Comparison of ENCODE assay signal across 23 cellular contexts in the genomic region with DNA sequence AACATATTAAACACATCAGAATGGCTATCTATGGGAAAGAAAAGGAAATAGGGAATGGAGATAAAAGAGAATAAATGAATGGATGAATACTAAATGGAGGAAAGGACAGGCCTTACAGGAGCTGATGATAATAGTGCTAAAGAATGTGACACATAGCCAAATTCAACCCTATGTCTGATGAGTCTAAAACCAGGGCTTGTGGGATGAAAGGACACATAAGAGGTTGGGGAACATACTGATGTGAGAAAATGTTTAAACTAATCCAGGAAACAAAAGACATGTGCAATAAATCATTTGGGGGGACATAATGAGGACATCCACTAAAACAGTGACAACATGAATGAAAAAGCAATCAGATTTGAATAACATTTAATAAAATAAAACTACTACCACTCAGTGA.
DNase-seq lines count a peak whose midpoint lies in the region; ATAC-seq and TF ChIP-seq lines count a peak whose summit lies in the region.
"Had no signal": no experiment of that assay in that cellular context is flagged by ENCODE, and none has a peak within 500 bp of the region (broad histone marks: within the 10 kb centered on the region; RNA-seq: fewer than 3 reads in every experiment).

No MANE protein-coding gene starts in this region.

- in situ Hi-C loops in GM23248 (cut with MboI), result no loop called here
- in situ Hi-C loops in astrocyte of the spinal cord (cut with HindIII; ENCODE audit: low sequenced_read_pairs), result no loop called here

- DNase-seq in A172 (ENCODE audit: low spot score), result peak; percentile 13
- peak; percentile 82 for DNase-seq in GM23248
- DNase-seq in astrocyte of the spinal cord (ENCODE audit: low read depth, low spot score), result peak; percentile 53
- peak; percentile 22 for DNase-seq in glomerular visceral epithelial cell (ENCODE audit: extremely low spot score)
- DNase-seq in NCI-H2029 (lab: John Stamatoyannopoulos, UW), result no peak
- DNase-seq in stimulated activated CD4-positive, alpha-beta T cell treated with anti-CD3 and anti-CD28 coated beads, Interleukin-12 subunit alpha, Interleukin-12 subunit beta, amount 100 ng/mL, for 4 hours, result no peak
- no peak for DNase-seq in effector CD4-positive, alpha-beta T cell
- DNase-seq: 8988T; activated CD4-positive, alpha-beta T cell treated with anti-CD3 and anti-CD28 coated beads for 48 hours; CD4-positive, CD25-positive, alpha-beta regulatory T cell; DMS53; heart right ventricle; MG63; naive thymus-derived CD8-positive, alpha-beta T cell; NCI-H1694; NCI-H446; spleen; SW 1271 had no signal

- H3K9ac ChIP-seq in GM23248, result no peak overlapping the region

- H3K4me1 ChIP-seq in GM23248 (ENCODE audit: insufficient read depth), result peaks cover 28% of the 10 kb centered on the region

- H3K27me3 ChIP-seq in GM23248 (replicated peaks; ENCODE audit: insufficient read depth), result no peaks in the 10 kb centered on the region
- H3K27me3 ChIP-seq: ascending aorta, heart right ventricle, MG63, spleen had no signal

- no peak for TF ChIP-seq CTCF in astrocyte of the spinal cord (IDR thresholded peaks at IDR 0.05; ENCODE audit: low read depth, low read length)

- ATAC-seq in SK-N-SH treated with all-trans-retinoic acid at 6 μM for 48 hours, result no peak
- ATAC-seq: heart right ventricle; HepG2; naive thymus-derived CD8-positive, alpha-beta T cell had no signal

- H3K27ac ChIP-seq in GM23248, result peak overlapping the region; percentile 43
- H3K27ac ChIP-seq: ascending aorta, heart right ventricle, spleen, thoracic aorta had no signal

- no peaks in the 10 kb centered on the region for H4K20me1 ChIP-seq in GM23248 (ENCODE audit: insufficient read depth)

- no peaks in the 10 kb centered on the region for H3K36me3 ChIP-seq in GM23248 (ENCODE audit: low read depth)
- H3K36me3 ChIP-seq: ascending aorta, heart right ventricle, MG63, thoracic aorta had no signal

- no peaks in the 10 kb centered on the region for H3K9me3 ChIP-seq in GM23248 (ENCODE audit: low read depth)
- H3K9me3 ChIP-seq: ascending aorta, heart right ventricle, MG63, spleen, thoracic aorta had no signal

- no peak overlapping the region for H2AFZ ChIP-seq in GM23248

- peak overlapping the region; percentile 7 for H3K4me2 ChIP-seq in GM23248 (ENCODE audit: unreplicated experiment)

- 0 out of 2 replicates have a peak, but pooled peaks cover 12% of the 10 kb centered on the region for H3K79me2 ChIP-seq in GM23248 (ENCODE audit: insufficient read depth)

- H3K4me3 ChIP-seq in GM23248 (no peak overlapping the region), astrocyte of the spinal cord (ENCODE audit: low read depth, low read length) (no peak overlapping the region)
- H3K4me3 ChIP-seq: ascending aorta, heart right ventricle, lung, MG63, spleen, thoracic aorta had no signal

- peaks cover 6% of the 10 kb centered on the region for H3F3A ChIP-seq in GM23248 (ENCODE audit: insufficient read depth)

- no peaks in the 10 kb centered on the region for H3K9me2 ChIP-seq in GM23248 (ENCODE audit: insufficient read depth)

TF ChIP-seq in SK-N-SH treated with all-trans-retinoic acid at 6 μM for 48 hours, 23 proteins besides CTCF, POLR2A, EP300 and RAD21:
- no peak for TF ChIP-seq GLIS3 (CRISPR knock-in tag; IDR thresholded peaks at IDR 0.05)
- TF ChIP-seq OSR1 (CRISPR knock-in tag; IDR thresholded peaks at IDR 0.05), result no peak
- no peak for TF ChIP-seq ZNF565 (CRISPR knock-in tag; conservative IDR thresholded peaks at IDR 0.05; ENCODE audit: low read depth)
- TF ChIP-seq ZNF70 (CRISPR knock-in tag; IDR thresholded peaks at IDR 0.05), result no peak
- TF ChIP-seq, protein P1, sequence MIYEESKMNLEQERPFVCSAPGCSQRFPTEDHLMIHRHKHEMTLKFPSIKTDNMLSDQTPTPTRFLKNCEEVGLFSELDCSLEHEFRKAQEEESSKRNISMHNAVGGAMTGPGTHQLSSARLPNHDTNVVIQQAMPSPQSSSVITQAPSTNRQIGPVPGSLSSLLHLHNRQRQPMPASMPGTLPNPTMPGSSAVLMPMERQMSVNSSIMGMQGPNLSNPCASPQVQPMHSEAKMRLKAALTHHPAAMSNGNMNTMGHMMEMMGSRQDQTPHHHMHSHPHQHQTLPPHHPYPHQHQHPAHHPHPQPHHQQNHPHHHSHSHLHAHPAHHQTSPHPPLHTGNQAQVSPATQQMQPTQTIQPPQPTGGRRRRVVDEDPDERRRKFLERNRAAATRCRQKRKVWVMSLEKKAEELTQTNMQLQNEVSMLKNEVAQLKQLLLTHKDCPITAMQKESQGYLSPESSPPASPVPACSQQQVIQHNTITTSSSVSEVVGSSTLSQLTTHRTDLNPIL (CRISPR knock-in tag; IDR thresholded peaks at IDR 0.05; ENCODE audit: low read depth), result no peak
- TF ChIP-seq TOX (CRISPR knock-in tag; IDR thresholded peaks at IDR 0.05; ENCODE audit: borderline replicate concordance), result no peak
- no peak for TF ChIP-seq TCF4 (CRISPR knock-in tag; IDR thresholded peaks at IDR 0.05; ENCODE audit: borderline replicate concordance)
- no peak for TF ChIP-seq CSDC2 (CRISPR knock-in tag; IDR thresholded peaks at IDR 0.05)
- TF ChIP-seq, protein P2, sequence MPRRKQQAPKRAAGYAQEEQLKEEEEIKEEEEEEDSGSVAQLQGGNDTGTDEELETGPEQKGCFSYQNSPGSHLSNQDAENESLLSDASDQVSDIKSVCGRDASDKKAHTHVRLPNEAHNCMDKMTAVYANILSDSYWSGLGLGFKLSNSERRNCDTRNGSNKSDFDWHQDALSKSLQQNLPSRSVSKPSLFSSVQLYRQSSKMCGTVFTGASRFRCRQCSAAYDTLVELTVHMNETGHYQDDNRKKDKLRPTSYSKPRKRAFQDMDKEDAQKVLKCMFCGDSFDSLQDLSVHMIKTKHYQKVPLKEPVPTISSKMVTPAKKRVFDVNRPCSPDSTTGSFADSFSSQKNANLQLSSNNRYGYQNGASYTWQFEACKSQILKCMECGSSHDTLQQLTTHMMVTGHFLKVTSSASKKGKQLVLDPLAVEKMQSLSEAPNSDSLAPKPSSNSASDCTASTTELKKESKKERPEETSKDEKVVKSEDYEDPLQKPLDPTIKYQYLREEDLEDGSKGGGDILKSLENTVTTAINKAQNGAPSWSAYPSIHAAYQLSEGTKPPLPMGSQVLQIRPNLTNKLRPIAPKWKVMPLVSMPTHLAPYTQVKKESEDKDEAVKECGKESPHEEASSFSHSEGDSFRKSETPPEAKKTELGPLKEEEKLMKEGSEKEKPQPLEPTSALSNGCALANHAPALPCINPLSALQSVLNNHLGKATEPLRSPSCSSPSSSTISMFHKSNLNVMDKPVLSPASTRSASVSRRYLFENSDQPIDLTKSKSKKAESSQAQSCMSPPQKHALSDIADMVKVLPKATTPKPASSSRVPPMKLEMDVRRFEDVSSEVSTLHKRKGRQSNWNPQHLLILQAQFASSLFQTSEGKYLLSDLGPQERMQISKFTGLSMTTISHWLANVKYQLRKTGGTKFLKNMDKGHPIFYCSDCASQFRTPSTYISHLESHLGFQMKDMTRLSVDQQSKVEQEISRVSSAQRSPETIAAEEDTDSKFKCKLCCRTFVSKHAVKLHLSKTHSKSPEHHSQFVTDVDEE (CRISPR knock-in tag; IDR thresholded peaks at IDR 0.05), result no peak
- TF ChIP-seq, protein P3, sequence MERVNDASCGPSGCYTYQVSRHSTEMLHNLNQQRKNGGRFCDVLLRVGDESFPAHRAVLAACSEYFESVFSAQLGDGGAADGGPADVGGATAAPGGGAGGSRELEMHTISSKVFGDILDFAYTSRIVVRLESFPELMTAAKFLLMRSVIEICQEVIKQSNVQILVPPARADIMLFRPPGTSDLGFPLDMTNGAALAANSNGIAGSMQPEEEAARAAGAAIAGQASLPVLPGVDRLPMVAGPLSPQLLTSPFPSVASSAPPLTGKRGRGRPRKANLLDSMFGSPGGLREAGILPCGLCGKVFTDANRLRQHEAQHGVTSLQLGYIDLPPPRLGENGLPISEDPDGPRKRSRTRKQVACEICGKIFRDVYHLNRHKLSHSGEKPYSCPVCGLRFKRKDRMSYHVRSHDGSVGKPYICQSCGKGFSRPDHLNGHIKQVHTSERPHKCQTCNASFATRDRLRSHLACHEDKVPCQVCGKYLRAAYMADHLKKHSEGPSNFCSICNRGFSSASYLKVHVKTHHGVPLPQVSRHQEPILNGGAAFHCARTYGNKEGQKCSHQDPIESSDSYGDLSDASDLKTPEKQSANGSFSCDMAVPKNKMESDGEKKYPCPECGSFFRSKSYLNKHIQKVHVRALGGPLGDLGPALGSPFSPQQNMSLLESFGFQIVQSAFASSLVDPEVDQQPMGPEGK (CRISPR knock-in tag; IDR thresholded peaks at IDR 0.05; ENCODE audit: borderline replicate concordance), result no peak
- TF ChIP-seq ZC3H10 (CRISPR knock-in tag; IDR thresholded peaks at IDR 0.05), result no peak
- no peak for TF ChIP-seq ZFP3 (CRISPR knock-in tag; IDR thresholded peaks at IDR 0.05)
- TF ChIP-seq ARNTL (CRISPR knock-in tag; IDR thresholded peaks at IDR 0.05; ENCODE audit: borderline replicate concordance, low read depth), result no peak
- no peak for TF ChIP-seq PPARA (CRISPR knock-in tag; IDR thresholded peaks at IDR 0.05; ENCODE audit: borderline replicate concordance)
- no peak for TF ChIP-seq ESRRG (CRISPR knock-in tag; IDR thresholded peaks at IDR 0.05)
- no peak for TF ChIP-seq SNAI2 (CRISPR knock-in tag; IDR thresholded peaks at IDR 0.05)
- TF ChIP-seq, protein P4, sequence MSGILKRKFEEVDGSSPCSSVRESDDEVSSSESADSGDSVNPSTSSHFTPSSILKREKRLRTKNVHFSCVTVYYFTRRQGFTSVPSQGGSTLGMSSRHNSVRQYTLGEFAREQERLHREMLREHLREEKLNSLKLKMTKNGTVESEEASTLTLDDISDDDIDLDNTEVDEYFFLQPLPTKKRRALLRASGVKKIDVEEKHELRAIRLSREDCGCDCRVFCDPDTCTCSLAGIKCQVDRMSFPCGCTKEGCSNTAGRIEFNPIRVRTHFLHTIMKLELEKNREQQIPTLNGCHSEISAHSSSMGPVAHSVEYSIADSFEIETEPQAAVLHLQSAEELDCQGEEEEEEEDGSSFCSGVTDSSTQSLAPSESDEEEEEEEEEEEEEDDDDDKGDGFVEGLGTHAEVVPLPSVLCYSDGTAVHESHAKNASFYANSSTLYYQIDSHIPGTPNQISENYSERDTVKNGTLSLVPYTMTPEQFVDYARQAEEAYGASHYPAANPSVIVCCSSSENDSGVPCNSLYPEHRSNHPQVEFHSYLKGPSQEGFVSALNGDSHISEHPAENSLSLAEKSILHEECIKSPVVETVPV (CRISPR knock-in tag; IDR thresholded peaks at IDR 0.05), result no peak
- no peak for TF ChIP-seq ZNF8 (CRISPR knock-in tag; IDR thresholded peaks at IDR 0.05)
- no peak for TF ChIP-seq RARB (CRISPR knock-in tag; IDR thresholded peaks at IDR 0.05)

Comparison
In these comparisons a context has a peak if more than half of its experiments do, and no peak if none do; other contexts are left out.
1. DNase-seq: peak in A172 (single experiment), GM23248 (single experiment), astrocyte of the spinal cord (single experiment) and glomerular visceral epithelial cell (single experiment); none in NCI-H2029 (single experiment), stimulated activated CD4-positive, alpha-beta T cell treated with anti-CD3 and anti-CD28 coated beads, Interleukin-12 subunit alpha, Interleukin-12 subunit beta, amount 100 ng/mL, for 4 hours (single experiment) and effector CD4-positive, alpha-beta T cell (single experiment).